Comparison of ENCODE assay signal across 9 cellular contexts in the genomic region with DNA sequence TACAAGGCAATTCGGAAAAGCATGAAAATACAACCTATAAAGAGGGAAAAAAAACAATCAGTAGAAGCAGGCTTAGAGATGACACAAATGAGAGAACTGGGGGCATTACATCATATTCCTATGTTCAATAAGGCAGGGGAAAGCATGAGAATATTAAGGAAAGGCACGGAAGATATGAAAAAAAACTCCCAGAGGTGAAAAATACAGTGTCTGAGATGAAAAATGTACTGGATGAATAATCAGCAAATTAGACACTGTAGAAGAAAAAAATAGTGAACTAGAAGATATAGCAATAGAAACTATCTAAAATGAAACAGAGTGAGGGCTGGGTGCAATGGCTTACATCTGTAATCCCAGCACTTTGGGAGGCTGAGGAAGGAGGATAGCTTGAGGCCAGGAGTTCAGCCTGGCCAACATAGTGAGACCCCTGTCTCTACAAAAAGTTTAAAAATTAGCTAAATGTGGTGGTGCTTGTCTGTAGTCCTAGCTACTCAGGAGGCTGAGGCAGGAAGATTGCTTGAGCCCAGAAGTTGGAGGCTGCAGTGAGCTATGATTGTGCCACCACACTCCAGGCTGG.
"Had no signal": no experiment of that assay in that cellular context is flagged by ENCODE, and none has a peak within 500 bp of the region (broad histone marks: within the 10 kb centered on the region; RNA-seq: fewer than 3 reads in every experiment).

No MANE protein-coding gene starts in this region.

- H2AFZ ChIP-seq: GM23248 had no signal

- H3K4me3 Mint-ChIP-seq: H9, HFFc6, IgD-negative memory B cell had no signal

- H3K27ac Mint-ChIP-seq: HFFc6, IgD-negative memory B cell had no signal

- DNase-seq: GM23248, GOT3, H9, HCEC 1CT, HFFc6, KG1 had no signal

- H3K4me3 ChIP-seq: GM23248 had no signal

- H3K27ac ChIP-seq: GM23248, HL-60 had no signal

- FAIRE-seq: H54 had no signal

- H3K9ac ChIP-seq: GM23248 had no signal

- H3K27me3 Mint-ChIP-seq: IgD-negative memory B cell had no signal
